ENCODE assay signal across 21 cellular contexts in genomic region chr1:168848041-168848440, GRCh38.
DNase-seq lines count a peak whose midpoint lies in the region; ATAC-seq, FAIRE-seq and TF ChIP-seq lines count a peak whose summit lies in the region.
"Had no signal": no experiment of that assay in that cellular context is flagged by ENCODE, and none has a peak within 500 bp of the region (broad histone marks: within the 10 kb centered on the region; RNA-seq: fewer than 3 reads in every experiment).

No MANE protein-coding gene starts in this region.

- H3K4me3 ChIP-seq in kidney (ENCODE audit: low read length in 2 of 2) = no peak overlapping the region

- H3K4me1 ChIP-seq in kidney (ENCODE audit: control insufficient read depth in 1 of 2, insufficient read depth in 1 of 2, low read depth in 1 of 2, low read length in 2 of 2) = no peaks in the 10 kb centered on the region

- no peaks in the 10 kb centered on the region for H3K36me3 ChIP-seq in kidney (ENCODE audit: control insufficient read depth in 1 of 2, insufficient read depth in 2 of 2, low read length in 2 of 2)
- H3K36me3 ChIP-seq: BE2C had no signal

- FAIRE-seq in kidney (lab: Jason Lieb, UNC) = no peak
- FAIRE-seq: GM18507, HepG2 had no signal

- H3K9me3 ChIP-seq in kidney (ENCODE audit: control insufficient read depth in 1 of 2, low read length in 2 of 2) = no peaks in the 10 kb centered on the region
- H3K9me3 ChIP-seq: BE2C had no signal

- ATAC-seq in sciatic nerve = no peak
- ATAC-seq: HepG2, PC-3 had no signal

- no peak for TF ChIP-seq CTCF in kidney (IDR thresholded peaks at IDR 0.05; ENCODE audit: borderline replicate concordance, extremely low read depth, insufficient read depth)

- no peak overlapping the region for H3K9ac ChIP-seq in kidney (ENCODE audit: low read length in 2 of 2)

- H3K27ac ChIP-seq in caudate nucleus (ENCODE audit: low read depth, low read length) = peak overlapping the region; percentile 79
- H3K27ac ChIP-seq in layer of hippocampus (ENCODE audit: low read depth, low read length) = peak overlapping the region; percentile 0
- peak overlapping the region; percentile 82 for H3K27ac ChIP-seq in temporal lobe (ENCODE audit: low read depth, low read length)
- no peak overlapping the region for H3K27ac ChIP-seq in kidney (ENCODE audit: low read depth in 2 of 2, low read length in 2 of 2)
- H3K27ac ChIP-seq: 22Rv1 had no signal

- no peaks in the 10 kb centered on the region for H3K27me3 ChIP-seq in layer of hippocampus (ENCODE audit: control insufficient read depth, insufficient read depth, low read length)
- H3K27me3 ChIP-seq: BE2C had no signal

- intact Hi-C loops in sciatic nerve (cut with DNase I) (no loop called here), kidney (cut with DNase I) (no loop called here)

- DNase-seq in Ammon's horn (ENCODE audit: low spot score) = peak; percentile 52
- peak in 2 of 61 donors; percentile 41 to 44 for DNase-seq in caudate nucleus (lab: John Stamatoyannopoulos, UW)
- DNase-seq in NCI-H2029 treated with DMSO at 0.1 percent for 48 hours (lab: John Stamatoyannopoulos, UW) = no peak
- no peak for DNase-seq in sciatic nerve (ENCODE audit: low spot score)
- DNase-seq in kidney = no peak
- DNase-seq: BE2C; H7; MV-4-11; NCI-H1105; NCI-H1436 treated with DMSO at 0.1 percent for 48 hours; NCI-H187 treated with DMSO at 0.1 percent for 48 hours; NCI-H446; NCI-H524 treated with DMSO at 0.1 percent for 48 hours; NCI-H82; NK-92 treated with Interleukin-12 subunit alpha and Interleukin-12 subunit beta, amount 100 ng/mL, for 24 hours; PC-3 had no signal

Comparison
In these comparisons a context has a peak if more than half of its experiments do, and no peak if none do; other contexts are left out.
1. H3K27ac ChIP-seq: peak in caudate nucleus (single experiment), layer of hippocampus (single experiment) and temporal lobe (single experiment); none in kidney (0 of 2).